Comparison of ENCODE assay signal across 1 cellular context in the genomic region with DNA sequence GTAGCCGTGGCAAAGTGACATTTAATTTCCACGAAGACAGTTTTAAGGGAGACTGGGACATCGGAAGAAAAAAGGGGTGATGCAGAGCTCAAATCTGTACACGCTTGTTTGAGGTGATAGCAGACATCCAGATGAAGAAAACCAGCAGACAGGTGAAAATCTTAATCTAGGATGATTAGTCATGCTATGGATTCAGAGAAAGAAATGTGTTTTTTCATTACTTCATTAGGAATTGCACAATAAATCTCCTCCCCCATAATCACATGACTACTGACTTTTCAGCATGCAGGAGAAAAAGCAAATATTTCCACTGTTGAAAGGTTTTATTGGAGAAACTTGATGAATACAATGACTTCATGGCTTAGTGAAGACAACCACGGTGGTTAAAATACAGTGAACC.
TF ChIP-seq lines count a peak whose summit lies in the region.

No MANE protein-coding gene starts in this region.

TF ChIP-seq in K562, 482 proteins besides CTCF, POLR2A, EP300 and RAD21:
- TF ChIP-seq CCAR2 (IDR thresholded peaks at IDR 0.05; ENCODE audit: low read depth, low read length) (no peak), CEBPG (CRISPR knock-in tag; IDR thresholded peaks at IDR 0.05) (0 out of 2 replicates have a peak, but pooled peaks have one; percentile 13), CEBPG (tag; conservative IDR thresholded peaks at IDR 0.05 in 1 of 2, IDR thresholded peaks at IDR 0.05 in 1 of 2) (peak; percentile 50 to 70; a peak in 3 of 4 replicates), ZNF707 (CRISPR knock-in tag; conservative IDR thresholded peaks at IDR 0.05) (no peak), TAL1 (IDR thresholded peaks at IDR 0.05) (no peak), RNF2 (IDR thresholded peaks at IDR 0.05) (no peak), FUS (optimal IDR thresholded peaks at IDR 0.05; ENCODE audit: low read depth, low read length) (no peak), LARP7 (IDR thresholded peaks at IDR 0.05) (no peak), CEBPB (tag; IDR thresholded peaks at IDR 0.05) (peak; percentile 89), ZNF165 (CRISPR knock-in tag; IDR thresholded peaks at IDR 0.05; ENCODE audit: borderline replicate concordance) (no peak), GATAD2B (IDR thresholded peaks at IDR 0.05; ENCODE audit: borderline replicate concordance) (no peak), ZBTB8A (IDR thresholded peaks at IDR 0.05; ENCODE audit: partially characterized antibody) (no peak), RBM15 (IDR thresholded peaks at IDR 0.05; ENCODE audit: insufficient read depth, low read length) (no peak), ZNF184 (CRISPR knock-in tag; IDR thresholded peaks at IDR 0.05) (no peak), ZBTB17 (CRISPR knock-in tag; IDR thresholded peaks at IDR 0.05) (no peak), GATA2 (CRISPR knock-in tag; IDR thresholded peaks at IDR 0.05) (no peak)
- TF ChIP-seq, protein P1, sequence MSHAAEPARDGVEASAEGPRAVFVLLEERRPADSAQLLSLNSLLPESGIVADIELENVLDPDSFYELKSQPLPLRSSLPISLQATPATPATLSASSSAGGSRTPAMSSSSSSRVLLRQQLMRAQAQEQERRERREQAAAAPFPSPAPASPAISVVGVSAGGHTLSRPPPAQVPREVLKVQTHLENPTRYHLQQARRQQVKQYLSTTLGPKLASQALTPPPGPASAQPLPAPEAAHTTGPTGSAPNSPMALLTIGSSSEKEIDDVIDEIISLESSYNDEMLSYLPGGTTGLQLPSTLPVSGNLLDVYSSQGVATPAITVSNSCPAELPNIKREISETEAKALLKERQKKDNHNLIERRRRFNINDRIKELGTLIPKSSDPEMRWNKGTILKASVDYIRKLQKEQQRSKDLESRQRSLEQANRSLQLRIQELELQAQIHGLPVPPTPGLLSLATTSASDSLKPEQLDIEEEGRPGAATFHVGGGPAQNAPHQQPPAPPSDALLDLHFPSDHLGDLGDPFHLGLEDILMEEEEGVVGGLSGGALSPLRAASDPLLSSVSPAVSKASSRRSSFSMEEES (CRISPR knock-in tag; IDR thresholded peaks at IDR 0.05), result peak; percentile 48
- TF ChIP-seq, protein P2, sequence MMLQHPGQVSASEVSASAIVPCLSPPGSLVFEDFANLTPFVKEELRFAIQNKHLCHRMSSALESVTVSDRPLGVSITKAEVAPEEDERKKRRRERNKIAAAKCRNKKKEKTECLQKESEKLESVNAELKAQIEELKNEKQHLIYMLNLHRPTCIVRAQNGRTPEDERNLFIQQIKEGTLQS (IDR thresholded peaks at IDR 0.05), result 0 out of 2 replicates have a peak, but pooled peaks have one; percentile 26
- TF ChIP-seq, protein P2 (CRISPR knock-in tag; conservative IDR thresholded peaks at IDR 0.05), result no peak
- TF ChIP-seq, protein P3, sequence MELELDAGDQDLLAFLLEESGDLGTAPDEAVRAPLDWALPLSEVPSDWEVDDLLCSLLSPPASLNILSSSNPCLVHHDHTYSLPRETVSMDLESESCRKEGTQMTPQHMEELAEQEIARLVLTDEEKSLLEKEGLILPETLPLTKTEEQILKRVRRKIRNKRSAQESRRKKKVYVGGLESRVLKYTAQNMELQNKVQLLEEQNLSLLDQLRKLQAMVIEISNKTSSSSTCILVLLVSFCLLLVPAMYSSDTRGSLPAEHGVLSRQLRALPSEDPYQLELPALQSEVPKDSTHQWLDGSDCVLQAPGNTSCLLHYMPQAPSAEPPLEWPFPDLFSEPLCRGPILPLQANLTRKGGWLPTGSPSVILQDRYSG (tag; conservative IDR thresholded peaks at IDR 0.05; ENCODE audit: low read depth), result no peak
